4 cellular contexts compared by ENCODE assay signal in the genomic region with DNA sequence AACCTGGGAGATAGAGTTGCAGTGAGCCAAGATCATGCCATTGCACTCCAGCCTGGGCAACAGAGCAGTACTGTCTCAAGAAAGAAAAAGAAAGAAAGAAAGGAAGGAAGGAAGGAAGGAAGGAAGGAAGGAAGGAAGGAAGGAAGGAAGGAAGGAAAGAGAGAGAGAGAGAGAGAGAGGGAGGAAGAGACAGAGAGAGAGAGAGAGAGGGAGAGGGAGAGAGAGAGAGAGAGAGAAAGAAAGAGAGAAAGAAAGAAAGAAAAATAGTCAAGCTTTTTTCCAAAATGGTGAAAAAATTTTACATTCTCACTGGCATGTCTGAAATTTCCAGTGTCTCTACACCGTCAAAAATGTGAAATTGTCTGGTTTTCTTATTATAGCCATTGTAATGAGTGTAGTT.
DNase-seq lines count a peak whose midpoint lies in the region; ATAC-seq, FAIRE-seq and TF ChIP-seq lines count a peak whose summit lies in the region.
"Not testable (repeated sequence)": the region's sequence is repeated elsewhere in the genome, so short reads cannot be mapped to it uniquely, and the experiment has no call there.

No MANE protein-coding gene starts in this region.

- in situ Hi-C loops in K562 (cut with MboI), result not testable (repeated sequence)

- not testable (repeated sequence) for DNase-seq in SK-N-MC (ENCODE audit: low read depth, low spot score); K562 (ENCODE audit: extremely low read depth in 1 of 4, low spot score in 3 of 4); nephron progenitor cell

- BruUV-seq in K562 (replicated peaks; lab: Mats Ljungman, UMichigan), result not testable (repeated sequence)

- CTCF ChIA-PET in HEK293 (lab: Yijun Ruan, JAX), result interaction anchor here (0.6 to 1.0 kb wide), 2 partner anchors 49 to 796 kb away, joined by 3 read pairs; no protein-coding TSS in a partner anchor
- CTCF ChIA-PET in K562 (lab: Yijun Ruan, JAX; ENCODE audit: low intra/inter-chr PET ratio), result not testable (repeated sequence)

- H3K4me1 Mint-ChIP-seq in nephron progenitor cell, result not testable (repeated sequence)

- WGBS in K562 (ENCODE audit: insufficient coverage, low coverage, missing lambda C conversion rate), result 0% methylated on average over 1 of the region's 1 CpG

- not testable (repeated sequence) for TF ChIP-seq POLR2A in K562 (conservative IDR thresholded peaks at IDR 0.05)

- peak overlapping the region; percentile 44 for H3K27ac Mint-ChIP-seq in nephron progenitor cell

- TF ChIP-seq EP300 in K562 (IDR thresholded peaks at IDR 0.05; ENCODE audit: low read length), result not testable (repeated sequence)

- not testable (repeated sequence) for FAIRE-seq in K562 (lab: Jason Lieb, UNC)

- H3K4me1 ChIP-seq in HEK293 (ENCODE audit: control insufficient read depth, insufficient read depth, low read length); K562 (replicated peaks in 1 of 2; ENCODE audit: control insufficient read depth in 2 of 2, insufficient read depth in 2 of 2, low read length in 2 of 2): not testable (repeated sequence)

- not testable (repeated sequence) for H3K36me3 Mint-ChIP-seq in nephron progenitor cell (ENCODE audit: low read depth)

- not testable (repeated sequence) for H2AFZ ChIP-seq in K562 (ENCODE audit: low read depth, low read length)

- not testable (repeated sequence) for ATAC-seq in K562

- not testable (repeated sequence) for H3K9me1 ChIP-seq in K562 (ENCODE audit: control insufficient read depth, insufficient read depth, low read length)

- not testable (repeated sequence) for H3K9me3 ChIP-seq in HEK293 (ENCODE audit: control insufficient read depth, insufficient read depth, low read depth, low read length); SK-N-MC (ENCODE audit: low read depth, low read length); K562 (replicated peaks; ENCODE audit: control insufficient read depth, insufficient read depth, low read depth, low read length)

- not testable (repeated sequence) for H3K36me3 ChIP-seq in HEK293 (ENCODE audit: control insufficient read depth in 2 of 2, insufficient read depth in 1 of 2, low read length in 2 of 2); SK-N-MC (ENCODE audit: insufficient read depth, low read length); K562 (ENCODE audit: control insufficient read depth, insufficient read depth, low read length)

- POLR2A ChIA-PET in HEK293 (lab: Yijun Ruan, JAX); K562 (lab: Yijun Ruan, JAX): not testable (repeated sequence)

- not testable (repeated sequence) for TF ChIP-seq RAD21 in K562 (CRISPR knock-in tag; conservative IDR thresholded peaks at IDR 0.05 in 1 of 2, IDR thresholded peaks at IDR 0.05 in 1 of 2)

- not testable (repeated sequence) for H3K27me3 ChIP-seq in K562 (ENCODE audit: control insufficient read depth in 2 of 2, insufficient read depth in 2 of 2, low read length in 2 of 2)

- not testable (repeated sequence) for H3K27ac ChIP-seq in HEK293 (ENCODE audit: extremely low read depth, low read depth, low read length); K562 (ENCODE audit: extremely low read depth, low read depth, low read length)
- H3K27ac ChIP-seq in SK-N-MC, result peak overlapping the region; percentile 71; the same call in 1 of the 2 replicates

- not testable (repeated sequence) for H3K4me3 ChIP-seq in HEK293 (ENCODE audit: low read depth, low read length); SK-N-MC; K562

- not testable (repeated sequence) for H4K20me1 ChIP-seq in K562 (replicated peaks; ENCODE audit: control insufficient read depth, insufficient read depth, low read length)

- H3K4me3 Mint-ChIP-seq in nephron progenitor cell, result not testable (repeated sequence)

- not testable (repeated sequence) for H3K9me3 Mint-ChIP-seq in nephron progenitor cell

- TF ChIP-seq CTCF in HEK293 (tag by site-specific recombination; IDR thresholded peaks at IDR 0.05); K562 (IDR thresholded peaks at IDR 0.05 in 2 of 3, conservative IDR thresholded peaks at IDR 0.05 in 1 of 3; ENCODE audit: insufficient read depth in 2 of 3, low read depth in 1 of 3, low read length in 3 of 3); nephron progenitor cell (IDR thresholded peaks at IDR 0.05): not testable (repeated sequence)

- not testable (repeated sequence) for H3K27me3 Mint-ChIP-seq in nephron progenitor cell (ENCODE audit: low read depth, poor library complexity)

- not testable (repeated sequence) for H3K4me2 ChIP-seq in K562 (ENCODE audit: insufficient read depth, low read length)

- not testable (repeated sequence) for H3K9ac ChIP-seq in SK-N-MC (ENCODE audit: insufficient read length); K562 (ENCODE audit: insufficient read depth in 1 of 2, low read depth in 2 of 2, low read length in 2 of 2)

- H3K79me2 ChIP-seq in K562 (ENCODE audit: control insufficient read depth, insufficient read depth, low read length), result not testable (repeated sequence)

- intact Hi-C loops in K562 (cut with micrococcal nuclease), result not testable (repeated sequence)

TF ChIP-seq in HEK293, 187 proteins besides CTCF, POLR2A, EP300 and RAD21:
- TF ChIP-seq ZNF596 (tag by site-specific recombination; IDR thresholded peaks at IDR 0.05) (peak; percentile 66; the same call in 1 of the 2 replicates), ZNF366 (tag by site-specific recombination; conservative IDR thresholded peaks at IDR 0.05) (peak; percentile 76)

TF ChIP-seq in K562, 482 proteins besides CTCF, POLR2A, EP300 and RAD21:
- TF ChIP-seq, protein P1, sequence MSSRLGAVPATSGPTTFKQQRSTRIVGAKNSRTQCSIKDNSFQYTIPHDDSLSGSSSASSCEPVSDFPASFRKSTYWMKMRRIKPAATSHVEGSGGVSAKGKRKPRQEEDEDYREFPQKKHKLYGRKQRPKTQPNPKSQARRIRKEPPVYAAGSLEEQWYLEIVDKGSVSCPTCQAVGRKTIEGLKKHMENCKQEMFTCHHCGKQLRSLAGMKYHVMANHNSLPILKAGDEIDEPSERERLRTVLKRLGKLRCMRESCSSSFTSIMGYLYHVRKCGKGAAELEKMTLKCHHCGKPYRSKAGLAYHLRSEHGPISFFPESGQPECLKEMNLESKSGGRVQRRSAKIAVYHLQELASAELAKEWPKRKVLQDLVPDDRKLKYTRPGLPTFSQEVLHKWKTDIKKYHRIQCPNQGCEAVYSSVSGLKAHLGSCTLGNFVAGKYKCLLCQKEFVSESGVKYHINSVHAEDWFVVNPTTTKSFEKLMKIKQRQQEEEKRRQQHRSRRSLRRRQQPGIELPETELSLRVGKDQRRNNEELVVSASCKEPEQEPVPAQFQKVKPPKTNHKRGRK (tag; IDR thresholded peaks at IDR 0.05), result 0 out of 2 replicates have a peak, but pooled peaks have one; percentile 16
